Comparison of ENCODE assay signal across 6 cellular contexts in the genomic region with DNA sequence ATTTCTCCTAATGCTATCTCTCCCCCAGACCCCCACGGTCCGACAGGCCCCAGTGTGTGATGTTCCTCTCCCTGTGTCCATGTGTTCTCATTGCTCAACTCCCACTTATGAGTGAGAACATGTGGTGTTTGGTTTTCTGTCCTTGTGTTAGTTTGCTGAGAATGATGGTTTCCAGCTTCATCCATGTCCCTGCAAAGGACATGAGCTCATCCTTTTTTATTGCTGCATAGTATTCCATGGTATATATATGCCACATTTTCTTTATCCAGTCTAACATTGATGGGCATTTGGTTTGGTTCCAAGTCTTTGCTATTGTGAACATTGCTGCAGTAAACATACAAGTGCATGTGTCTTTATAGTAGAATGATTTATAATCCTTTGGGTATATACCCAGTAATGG. TPM values are rescaled to one million over a fixed set of nuclear protein-coding genes. Genes with fewer than 3 reads are reported as not detected.
DNase-seq lines count a peak whose midpoint lies in the region; ATAC-seq, FAIRE-seq and TF ChIP-seq lines count a peak whose summit lies in the region.
"Not testable (repeated sequence)": the region's sequence is repeated elsewhere in the genome, so short reads cannot be mapped to it uniquely, and the experiment has no call there.

No MANE protein-coding gene starts in this region.

- not testable (repeated sequence) for TF ChIP-seq EP300 in HepG2 (IDR thresholded peaks at IDR 0.05; ENCODE audit: low read depth in 2 of 2, low read length in 2 of 2); HepG2 (CRISPR knock-in tag; IDR thresholded peaks at IDR 0.05; ENCODE audit: borderline replicate concordance)

- POLR2A ChIA-PET in CD4-positive, alpha-beta T cell (lab: Charles Lee); HEK293 (lab: Yijun Ruan, JAX); activated CD4-positive, alpha-beta T cell treated with anti-CD3 and anti-CD28 coated beads, Interleukin-2, amount 10 ng/mL, durations not matched to agents 7 days and 5 days (lab: Charles Lee); HepG2 (lab: Yijun Ruan, JAX): not testable (repeated sequence)

- peaks cover 10% of the 10 kb centered on the region for H3K9me3 Mint-ChIP-seq in CD4-positive, alpha-beta T cell
- peaks cover 33% of the 10 kb centered on the region for H3K9me3 Mint-ChIP-seq in activated CD4-positive, alpha-beta T cell treated with anti-CD3 and anti-CD28 coated beads, Interleukin-2, amount 10 ng/mL, durations not matched to agents 24 days and 14 days
- H3K9me3 Mint-ChIP-seq in activated CD4-positive, alpha-beta T cell treated with anti-CD3 and anti-CD28 coated beads, Interleukin-2, amount 10 ng/mL, durations not matched to agents 7 days and 5 days = peaks cover 23% of the 10 kb centered on the region
- H3K9me3 Mint-ChIP-seq in activated T-helper 1 cell treated with anti-CD3 and anti-CD28 coated beads, Interleukin-12 subunit alpha, Interleukin-12 subunit beta, Interleukin-2, Interleukin-4 antibody, amounts not matched to agents 30 ng/mL and 10 ng/mL and 1 ng/mL, durations not matched to agents 14 hours and 24 hours and 36 hours = peaks cover 42% of the 10 kb centered on the region

- CTCF ChIA-PET in CD4-positive, alpha-beta T cell (lab: Charles Lee); activated CD4-positive, alpha-beta T cell treated with anti-CD3 and anti-CD28 coated beads, Interleukin-2, amount 10 ng/mL, durations not matched to agents 7 days and 5 days (lab: Charles Lee); HepG2 (lab: Yijun Ruan, JAX; ENCODE audit: low intra/inter-chr PET ratio, low total read pairs): not testable (repeated sequence)
- CTCF ChIA-PET in HEK293 (lab: Yijun Ruan, JAX) = interaction anchor here (0.7 kb wide), 1 partner anchor 465 kb away, joined by 3 read pairs; no protein-coding TSS in a partner anchor

- ATAC-seq in CD4-positive, alpha-beta T cell (ENCODE audit: poor library complexity); HepG2: not testable (repeated sequence)

- intact Hi-C loops in CD4-positive, alpha-beta T cell (cut with DNase I, micrococcal nuclease); activated CD4-positive, alpha-beta T cell treated with anti-CD3 and anti-CD28 coated beads, Interleukin-2, amount 10 ng/mL, durations not matched to agents 24 days and 14 days (cut with micrococcal nuclease); activated T-helper 1 cell treated with anti-CD3 and anti-CD28 coated beads, Interleukin-12 subunit alpha, Interleukin-12 subunit beta, Interleukin-2, Interleukin-4 antibody, amounts not matched to agents 30 ng/mL and 10 ng/mL and 1 ng/mL, durations not matched to agents 14 hours and 24 hours and 36 hours (cut with micrococcal nuclease); HepG2 (cut with micrococcal nuclease; ENCODE audit: unreplicated experiment): not testable (repeated sequence)

- H3K9ac ChIP-seq in HepG2 (ENCODE audit: insufficient read depth, low read depth, low read length) = not testable (repeated sequence)

- peaks cover 10% of the 10 kb centered on the region for H3K79me2 ChIP-seq in HepG2 (ENCODE audit: insufficient read depth, low read length)

- H3K27me3 ChIP-seq in CD4-positive, alpha-beta T cell (ENCODE audit: control insufficient read depth, insufficient read depth, low read length); HepG2 (ENCODE audit: control insufficient read depth in 1 of 2, insufficient read depth in 2 of 2, low read length in 2 of 2): not testable (repeated sequence)

- TF ChIP-seq POLR2A in HepG2 (IDR thresholded peaks at IDR 0.05; ENCODE audit: insufficient read depth in 1 of 2, low read depth in 2 of 2, low read length in 2 of 2) = not testable (repeated sequence)

- H3K36me3 ChIP-seq in HEK293 (ENCODE audit: control insufficient read depth in 2 of 2, insufficient read depth in 1 of 2, low read length in 2 of 2); HepG2 (replicated peaks in 1 of 2; ENCODE audit: control insufficient read depth in 1 of 2, insufficient read depth in 2 of 2, low read length in 2 of 2): not testable (repeated sequence)

- not testable (repeated sequence) for TF ChIP-seq RAD21 in HepG2 (CRISPR knock-in tag; IDR thresholded peaks at IDR 0.05)

- not testable (repeated sequence) for H2AFZ ChIP-seq in HepG2 (ENCODE audit: low read length)

- not testable (repeated sequence) for H3K27ac ChIP-seq in CD4-positive, alpha-beta T cell (ENCODE audit: low read depth, low read length); HEK293 (ENCODE audit: extremely low read depth, low read depth, low read length); HepG2 (ENCODE audit: extremely low read length, insufficient read depth, low read length)

- not testable (repeated sequence) for H3K9me3 ChIP-seq in CD4-positive, alpha-beta T cell (ENCODE audit: control insufficient read depth, low read length); HEK293 (ENCODE audit: control insufficient read depth, insufficient read depth, low read depth, low read length)
- peaks cover 15% of the 10 kb centered on the region for H3K9me3 ChIP-seq in HepG2 (ENCODE audit: low read length)

- H3K4me1 Mint-ChIP-seq in CD4-positive, alpha-beta T cell (ENCODE audit: low read depth) = peaks cover 24% of the 10 kb centered on the region
- peaks cover 19% of the 10 kb centered on the region for H3K4me1 Mint-ChIP-seq in activated CD4-positive, alpha-beta T cell treated with anti-CD3 and anti-CD28 coated beads, Interleukin-2, amount 10 ng/mL, durations not matched to agents 24 days and 14 days
- peaks cover 17% of the 10 kb centered on the region for H3K4me1 Mint-ChIP-seq in activated CD4-positive, alpha-beta T cell treated with anti-CD3 and anti-CD28 coated beads, Interleukin-2, amount 10 ng/mL, durations not matched to agents 7 days and 5 days
- H3K4me1 Mint-ChIP-seq in activated T-helper 1 cell treated with anti-CD3 and anti-CD28 coated beads, Interleukin-12 subunit alpha, Interleukin-12 subunit beta, Interleukin-2, Interleukin-4 antibody, amounts not matched to agents 30 ng/mL and 10 ng/mL and 1 ng/mL, durations not matched to agents 14 hours and 24 hours and 36 hours (ENCODE audit: low read depth) = peaks cover 25% of the 10 kb centered on the region

- in situ Hi-C loops in HepG2 (cut with HindIII; ENCODE audit: extremely low pct_ligation_motif_present, low pct_unique_long_range_greater_than_20kb) = not testable (repeated sequence)

- H3K36me3 Mint-ChIP-seq in CD4-positive, alpha-beta T cell (ENCODE audit: low read depth) = peaks cover 25% of the 10 kb centered on the region
- H3K36me3 Mint-ChIP-seq in activated CD4-positive, alpha-beta T cell treated with anti-CD3 and anti-CD28 coated beads, Interleukin-2, amount 10 ng/mL, durations not matched to agents 24 days and 14 days (ENCODE audit: low read depth) = peaks cover 16% of the 10 kb centered on the region
- peaks cover 30% of the 10 kb centered on the region for H3K36me3 Mint-ChIP-seq in activated CD4-positive, alpha-beta T cell treated with anti-CD3 and anti-CD28 coated beads, Interleukin-2, amount 10 ng/mL, durations not matched to agents 7 days and 5 days (ENCODE audit: low read depth)
- peaks cover 17% of the 10 kb centered on the region for H3K36me3 Mint-ChIP-seq in activated T-helper 1 cell treated with anti-CD3 and anti-CD28 coated beads, Interleukin-12 subunit alpha, Interleukin-12 subunit beta, Interleukin-2, Interleukin-4 antibody, amounts not matched to agents 30 ng/mL and 10 ng/mL and 1 ng/mL, durations not matched to agents 14 hours and 24 hours and 36 hours (ENCODE audit: low read depth)

- H3K4me1 ChIP-seq in HEK293 (ENCODE audit: control insufficient read depth, insufficient read depth, low read length) = not testable (repeated sequence)
- H3K4me1 ChIP-seq in HepG2 (ENCODE audit: insufficient read depth, low read length) = peaks cover 40% of the 10 kb centered on the region

- BruUV-seq in HepG2 (replicated peaks; lab: Mats Ljungman, UMichigan) = not testable (repeated sequence)

- peak overlapping the region; percentile 40 for H3K4me3 Mint-ChIP-seq in CD4-positive, alpha-beta T cell
- H3K4me3 Mint-ChIP-seq in activated CD4-positive, alpha-beta T cell treated with anti-CD3 and anti-CD28 coated beads, Interleukin-2, amount 10 ng/mL, durations not matched to agents 24 days and 14 days; activated CD4-positive, alpha-beta T cell treated with anti-CD3 and anti-CD28 coated beads, Interleukin-2, amount 10 ng/mL, durations not matched to agents 7 days and 5 days: not testable (repeated sequence)
- H3K4me3 Mint-ChIP-seq in activated T-helper 1 cell treated with anti-CD3 and anti-CD28 coated beads, Interleukin-12 subunit alpha, Interleukin-12 subunit beta, Interleukin-2, Interleukin-4 antibody, amounts not matched to agents 30 ng/mL and 10 ng/mL and 1 ng/mL, durations not matched to agents 14 hours and 24 hours and 36 hours = peak overlapping the region; percentile 5

- H3K27ac Mint-ChIP-seq in CD4-positive, alpha-beta T cell; activated CD4-positive, alpha-beta T cell treated with anti-CD3 and anti-CD28 coated beads, Interleukin-2, amount 10 ng/mL, durations not matched to agents 24 days and 14 days; activated T-helper 1 cell treated with anti-CD3 and anti-CD28 coated beads, Interleukin-12 subunit alpha, Interleukin-12 subunit beta, Interleukin-2, Interleukin-4 antibody, amounts not matched to agents 30 ng/mL and 10 ng/mL and 1 ng/mL, durations not matched to agents 14 hours and 24 hours and 36 hours: not testable (repeated sequence)
- peak overlapping the region; percentile 16 for H3K27ac Mint-ChIP-seq in activated CD4-positive, alpha-beta T cell treated with anti-CD3 and anti-CD28 coated beads, Interleukin-2, amount 10 ng/mL, durations not matched to agents 7 days and 5 days

- not testable (repeated sequence) for H3K4me3 ChIP-seq in HEK293 (ENCODE audit: low read depth, low read length); HepG2 (replicated peaks in 1 of 3; ENCODE audit: insufficient read depth in 1 of 3, low read depth in 2 of 3, low read length in 3 of 3)

- H3K4me2 ChIP-seq in HepG2 (ENCODE audit: low read depth, low read length) = not testable (repeated sequence)

- TF ChIP-seq CTCF in CD4-positive, alpha-beta T cell (IDR thresholded peaks at IDR 0.05); HEK293 (tag by site-specific recombination; IDR thresholded peaks at IDR 0.05); HepG2 (CRISPR knock-in tag; IDR thresholded peaks at IDR 0.05): not testable (repeated sequence)

- FAIRE-seq in HepG2 (lab: Jason Lieb, UNC) = not testable (repeated sequence)

- H4K20me1 ChIP-seq in HepG2 (ENCODE audit: insufficient read depth, low read length) = not testable (repeated sequence)

- WGBS in HepG2 (ENCODE audit: low lambda C conversion rate) = 85% methylated on average over 2 of the region's 2 CpGs

- DNase-seq in CD4-positive, alpha-beta T cell; activated CD4-positive, alpha-beta T cell treated with anti-CD3 and anti-CD28 coated beads, Interleukin-2, amount 10 ng/mL, durations not matched to agents 7 days and 5 days; activated T-helper 1 cell treated with anti-CD3 and anti-CD28 coated beads, Interleukin-12 subunit alpha, Interleukin-12 subunit beta, Interleukin-2, Interleukin-4 antibody, amounts not matched to agents 30 ng/mL and 10 ng/mL and 1 ng/mL, durations not matched to agents 14 hours and 24 hours and 36 hours (ENCODE audit: low spot score); HepG2 (ENCODE audit: low spot score): not testable (repeated sequence)
- peak; percentile 40 for DNase-seq in activated CD4-positive, alpha-beta T cell treated with anti-CD3 and anti-CD28 coated beads, Interleukin-2, amount 10 ng/mL, durations not matched to agents 24 days and 14 days

- not testable (repeated sequence) for H3K27me3 Mint-ChIP-seq in CD4-positive, alpha-beta T cell
- H3K27me3 Mint-ChIP-seq in activated CD4-positive, alpha-beta T cell treated with anti-CD3 and anti-CD28 coated beads, Interleukin-2, amount 10 ng/mL, durations not matched to agents 24 days and 14 days = peaks cover 15% of the 10 kb centered on the region
- peaks cover 15% of the 10 kb centered on the region for H3K27me3 Mint-ChIP-seq in activated CD4-positive, alpha-beta T cell treated with anti-CD3 and anti-CD28 coated beads, Interleukin-2, amount 10 ng/mL, durations not matched to agents 7 days and 5 days
- H3K27me3 Mint-ChIP-seq in activated T-helper 1 cell treated with anti-CD3 and anti-CD28 coated beads, Interleukin-12 subunit alpha, Interleukin-12 subunit beta, Interleukin-2, Interleukin-4 antibody, amounts not matched to agents 30 ng/mL and 10 ng/mL and 1 ng/mL, durations not matched to agents 14 hours and 24 hours and 36 hours (ENCODE audit: insufficient read depth) = peaks cover 12% of the 10 kb centered on the region

RNA-seq across cellular contexts. Expression of a gene that starts 4.2 kb away (rescaled TPM):
- total RNA-seq in CD4-positive, alpha-beta T cell = 10 to 100 TPM; 17.9 to 18.1 TPM
- total RNA-seq in activated CD4-positive, alpha-beta T cell treated with anti-CD3 and anti-CD28 coated beads, Interleukin-2, amount 10 ng/mL, durations not matched to agents 24 days and 14 days = 15.7 and 16.1 TPM in 2 replicates
- total RNA-seq in activated CD4-positive, alpha-beta T cell treated with anti-CD3 and anti-CD28 coated beads, Interleukin-2, amount 10 ng/mL, durations not matched to agents 7 days and 5 days = 10 to 100 TPM; 14.5 to 15.1 TPM
- 13.9 and 14.6 TPM in 2 replicates for total RNA-seq in activated T-helper 1 cell treated with anti-CD3 and anti-CD28 coated beads, Interleukin-12 subunit alpha, Interleukin-12 subunit beta, Interleukin-2, Interleukin-4 antibody, amounts not matched to agents 30 ng/mL and 10 ng/mL and 1 ng/mL, durations not matched to agents 14 hours and 24 hours and 36 hours
- total RNA-seq in HepG2 (2016; rRNA removed; fragmentation: Illumina TruSeq; extraction: Trizol) = 19.0 and 19.6 TPM in 2 replicates
- total RNA-seq in HepG2 (2016; cell fraction: cytosol; rRNA removed; fragmentation: Illumina TruSeq; extraction: Trizol; ENCODE audit: low read depth) = 2.2 and 3.0 TPM in 2 replicates
- 18.2 and 18.3 TPM in 2 replicates for total RNA-seq in HepG2 (2016; cell fraction: insoluble cytoplasmic fraction; rRNA removed; fragmentation: Illumina TruSeq; extraction: Trizol)
- total RNA-seq in HepG2 (2016; cell fraction: membrane; rRNA removed; fragmentation: Illumina TruSeq; extraction: Trizol) = 7.8 and 8.0 TPM in 2 replicates
- total RNA-seq in HepG2 (2016; cell fraction: nucleus; rRNA removed; fragmentation: Illumina TruSeq; extraction: Trizol) = 24.6 and 29.8 TPM in 2 replicates
- polyA plus RNA-seq in HepG2 (2011; rRNA removed) = 17.0 and 22.8 TPM in 2 replicates
- polyA plus RNA-seq in HepG2 (2011; cell fraction: cytosol; rRNA removed) = 5.9 and 8.4 TPM in 2 replicates
- 55.7 and 72.7 TPM in 2 replicates for polyA plus RNA-seq in HepG2 (2011; cell fraction: nucleus; rRNA removed)
- 15.5 and 18.3 TPM in 2 replicates for polyA plus RNA-seq in HepG2 (2012)
- polyA plus RNA-seq in HepG2 (2016; cell fraction: cytosol; fragmentation: Illumina TruSeq; extraction: Trizol; ENCODE audit: low read depth) = 0.73 and 0.76 TPM in 2 replicates
- 11.0 and 11.6 TPM in 2 replicates for polyA plus RNA-seq in HepG2 (2016; cell fraction: insoluble cytoplasmic fraction; fragmentation: Illumina TruSeq; extraction: Trizol; ENCODE audit: low read depth)
- 2.0 and 2.3 TPM in 2 replicates for polyA plus RNA-seq in HepG2 (2016; cell fraction: membrane; fragmentation: Illumina TruSeq; extraction: Trizol; ENCODE audit: low read depth)
- polyA plus RNA-seq in HepG2 (2016; cell fraction: nucleus; fragmentation: Illumina TruSeq; extraction: Trizol; ENCODE audit: insufficient read depth, low read depth) = 53.5 and 55.7 TPM in 2 replicates
- polyA minus RNA-seq in HepG2 (2011; rRNA and poly(A)+ RNA removed; ENCODE audit: low replicate concordance) = 9.7 and 16.6 TPM in 2 replicates
- polyA minus RNA-seq in HepG2 (2011; cell fraction: cytosol; rRNA and poly(A)+ RNA removed) = 8.7 and 9.0 TPM in 2 replicates
- 34.9 and 55.6 TPM in 2 replicates for polyA minus RNA-seq in HepG2 (2011; cell fraction: nucleus; rRNA and poly(A)+ RNA removed)
